ENCODE assay signal across 9 cellular contexts in genomic region chr18:7177131-7177744, GRCh38. TPM values are rescaled to one million over a fixed set of nuclear protein-coding genes. Genes with fewer than 3 reads are reported as not detected.
DNase-seq lines count a peak whose midpoint lies in the region; ATAC-seq and TF ChIP-seq lines count a peak whose summit lies in the region.
"Had no signal": no experiment of that assay in that cellular context is flagged by ENCODE, and none has a peak within 500 bp of the region (broad histone marks: within the 10 kb centered on the region; RNA-seq: fewer than 3 reads in every experiment).

No MANE protein-coding gene starts in this region.

- H3K4me3 ChIP-seq in SJSA1, result no peak overlapping the region
- no peak overlapping the region for H3K4me3 ChIP-seq in ovary

- H3K27me3 ChIP-seq in SJSA1 (replicated peaks) (0 out of 2 replicates have a peak, but pooled peaks cover 5% of the 10 kb centered on the region), ovary (no peaks in the 10 kb centered on the region)

- WGBS in ovary, 3 donors, result 33 to 43% (median 34%) methylated on average over 4 of the region's 4 CpGs

- intact Hi-C loops in ovary (cut with DNase I), result loop anchor here in 3 of 4 donors (5.0 to 10.0 kb wide), 3 partner anchors 142 to 255 kb away; no protein-coding TSS in a partner anchor

- H3K36me3 ChIP-seq in SJSA1 (no peaks in the 10 kb centered on the region), ovary (no peaks in the 10 kb centered on the region)

- no peak overlapping the region for H3K27ac ChIP-seq in SJSA1
- no peak overlapping the region for H3K27ac ChIP-seq in ovary

- H3K9me3 ChIP-seq in SJSA1 (replicated peaks) (no peaks in the 10 kb centered on the region), ovary (no peaks in the 10 kb centered on the region)

- DNase-seq in EH (ENCODE audit: low read depth) (peak; percentile 78), KBM-7 (peak; percentile 35), SJSA1 (ENCODE audit: low read depth in 1 of 2, low spot score in 2 of 2) (peak; percentile 30 to 51), fibroblast of the conjunctiva (ENCODE audit: low read depth) (peak; percentile 75), ovary (peak; percentile 43 to 76 (median 57))
- no peak for DNase-seq in effector CD8-positive, alpha-beta T cell (lab: John Stamatoyannopoulos, UW)

- in situ Hi-C loops in KBM-7 (cut with MboI; ENCODE audit: low pct_unique_long_range_greater_than_20kb, low sequenced_read_pairs), result no loop called here

- peak; percentile 34 to 83 (median 66) for TF ChIP-seq CTCF in ovary (IDR thresholded peaks at IDR 0.05)

- no peak for TF ChIP-seq EP300 in ovary (IDR thresholded peaks at IDR 0.05)

- ATAC-seq in GM21619 (IDR thresholded peaks at IDR 0.05; ENCODE audit: unreplicated experiment), result no peak
- ATAC-seq in HG03378 (IDR thresholded peaks at IDR 0.05; ENCODE audit: unreplicated experiment), result no peak

- H3K4me1 ChIP-seq in SJSA1 (replicated peaks) (no peaks in the 10 kb centered on the region), ovary (ENCODE audit: insufficient read depth) (no peaks in the 10 kb centered on the region)

- no peak for TF ChIP-seq POLR2A in ovary (IDR thresholded peaks at IDR 0.05)

RNA-seq across cellular contexts. Expression of gene LRRC30, which starts 53.7 kb away (rescaled TPM):
- total RNA-seq in SJSA1 (2014; rRNA removed; shearing (Covaris generic)), result not detected in 2 replicates
- total RNA-seq in ovary, result not detected
- not detected for polyA plus RNA-seq in ovary
- total RNA-seq: T-helper 2 cell treated with Interferon-gamma antibody and Interleukin-4, amounts not matched to agents 100 ng/mL and 5 ng/mL, for 36 hours had no signal

RNA-seq across cellular contexts. Expression of gene LAMA1, which starts 59.6 kb away (rescaled TPM):
- 5.2 and 6.4 TPM in 2 replicates for total RNA-seq in SJSA1 (2014; rRNA removed; shearing (Covaris generic))
- 1 to 10 TPM; 1.1 to 5.4 (median 3.3) TPM for total RNA-seq in ovary
- 10 to 100 TPM in 1 of 2 donors, 1 to 10 TPM in 1; 3.8 to 10.8 TPM for polyA plus RNA-seq in ovary
- total RNA-seq: T-helper 2 cell treated with Interferon-gamma antibody and Interleukin-4, amounts not matched to agents 100 ng/mL and 5 ng/mL, for 36 hours had no signal
